15 cellular contexts compared by ENCODE assay signal in the genomic region with DNA sequence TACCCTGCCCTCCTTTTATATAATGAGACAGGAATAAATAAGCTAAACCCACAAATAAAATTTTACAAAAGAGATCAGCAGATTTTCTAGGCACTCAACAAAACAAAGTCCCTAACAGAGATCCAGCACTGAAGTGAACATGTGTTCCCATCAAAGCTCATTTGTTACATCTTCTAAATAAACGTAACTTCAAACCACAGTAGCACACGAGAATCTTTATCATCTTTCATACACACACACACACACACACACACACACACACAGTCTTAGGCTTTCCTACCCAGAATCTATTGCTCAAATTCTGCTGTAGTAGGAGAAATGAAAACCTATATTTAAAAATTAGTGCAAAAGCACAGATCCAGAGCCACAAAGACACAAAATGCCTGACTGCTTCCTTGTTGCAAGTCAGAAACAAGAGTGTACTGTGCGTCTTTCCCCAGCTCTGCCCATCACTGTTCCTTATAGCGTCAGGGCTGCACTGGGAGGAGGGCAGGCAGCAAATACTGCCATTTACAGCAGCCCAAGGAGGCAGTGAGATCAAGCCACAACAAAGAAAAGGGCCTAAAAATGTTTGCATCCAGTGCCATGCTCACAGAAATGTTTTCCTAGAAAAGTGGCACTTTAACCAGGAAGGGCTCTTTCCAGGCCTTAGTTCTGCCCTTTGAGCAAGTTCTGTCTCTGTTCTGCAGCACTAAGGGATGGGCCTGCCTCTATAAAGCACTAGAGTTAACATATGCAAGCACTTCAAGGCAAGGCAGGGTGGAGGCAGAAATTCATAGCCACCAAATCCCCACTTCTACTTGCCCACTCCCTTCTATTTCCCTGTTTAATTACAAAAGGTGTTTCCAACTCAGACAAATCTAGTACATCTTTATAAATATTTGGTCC. TPM values are rescaled to one million over a fixed set of nuclear protein-coding genes. Genes with fewer than 3 reads are reported as not detected.
DNase-seq lines count a peak whose midpoint lies in the region; ATAC-seq and TF ChIP-seq lines count a peak whose summit lies in the region.
"Had no signal": no experiment of that assay in that cellular context is flagged by ENCODE, and none has a peak within 500 bp of the region (broad histone marks: within the 10 kb centered on the region; RNA-seq: fewer than 3 reads in every experiment).

No MANE protein-coding gene starts in this region.

- no peak for DNase-seq in cardiac muscle cell (ENCODE audit: low read depth in 1 of 2, low spot score in 1 of 2)
- DNase-seq in right cardiac atrium = no peak
- DNase-seq in chondrocyte (ENCODE audit: low spot score) = no peak
- DNase-seq in testis = no peak
- no peak for DNase-seq in stimulated activated CD4-positive, alpha-beta T cell treated with anti-CD3 and anti-CD28 coated beads, Interleukin-15, amount 100 ng/mL, for 24 hours
- no peak for DNase-seq in colonic mucosa
- DNase-seq in activated CD8-positive, alpha-beta memory T cell treated with anti-CD3 and anti-CD28 coated beads, Interleukin-2, amount 50 U/mL, for 48 hours = no peak
- DNase-seq: DMS 273 treated with DMSO at 0.1 percent for 48 hours; NCI-H226; stimulated activated CD4-positive, alpha-beta T cell treated with anti-CD3 and anti-CD28 coated beads, Interleukin-12 subunit alpha, Interleukin-12 subunit beta, amount 100 ng/mL, for 4 hours had no signal

- H3K27ac Mint-ChIP-seq in chondrocyte (ENCODE audit: unreplicated experiment) = peak overlapping the region; percentile 50
- H3K27ac Mint-ChIP-seq: type B pancreatic cell had no signal

- no peaks in the 10 kb centered on the region for H3K9me3 Mint-ChIP-seq in chondrocyte (ENCODE audit: low read depth)
- H3K9me3 Mint-ChIP-seq: type B pancreatic cell had no signal

- H3K4me1 ChIP-seq in cardiac muscle cell (ENCODE audit: low read depth) = peaks cover 5% of the 10 kb centered on the region
- H3K4me1 ChIP-seq in right cardiac atrium (ENCODE audit: control insufficient read depth, insufficient read depth, low read length) = peaks cover 4% of the 10 kb centered on the region
- peaks cover 9% of the 10 kb centered on the region in 2 donors for H3K4me1 ChIP-seq in mucosa of rectum (ENCODE audit: control insufficient read depth in 2 of 2, insufficient read depth in 2 of 2, low read length in 2 of 2)
- H3K4me1 ChIP-seq in testis = peaks cover 33% of the 10 kb centered on the region
- no peaks in the 10 kb centered on the region for H3K4me1 ChIP-seq in colonic mucosa

- no peak overlapping the region for H3K4me3 ChIP-seq in cardiac muscle cell
- H3K4me3 ChIP-seq in right cardiac atrium (ENCODE audit: low read length) = no peak overlapping the region
- no peak overlapping the region for H3K4me3 ChIP-seq in mucosa of rectum (ENCODE audit: low read length in 2 of 2)
- no peak overlapping the region for H3K4me3 ChIP-seq in testis
- H3K4me3 ChIP-seq in colonic mucosa = no peak overlapping the region
- H3K4me3 ChIP-seq: SK-N-MC had no signal

- TF ChIP-seq POLR2A in testis (IDR thresholded peaks at IDR 0.05) = no peak

- H3K9ac ChIP-seq in mucosa of rectum (ENCODE audit: low read depth in 1 of 2, low read length in 2 of 2) (no peak overlapping the region), colonic mucosa (ENCODE audit: low read depth in 2 of 2, low read length in 2 of 2) (peak overlapping the region in 1 of 2 donors; percentile 35)

- H3K4me1 Mint-ChIP-seq in chondrocyte (ENCODE audit: low read depth) = peaks cover 32% of the 10 kb centered on the region

- H3K36me3 Mint-ChIP-seq in chondrocyte (ENCODE audit: low read depth) = peaks cover 3% of the 10 kb centered on the region

- intact Hi-C loops in right cardiac atrium (cut with DNase I) = no loop called here
- intact Hi-C loops in testis (cut with DNase I; ENCODE audit: low total_unique reads) = no loop called here
- intact Hi-C loops in colonic mucosa (cut with DNase I) = no loop called here

- H3K36me3 ChIP-seq in cardiac muscle cell (peaks cover 4% of the 10 kb centered on the region), mucosa of rectum (ENCODE audit: control insufficient read depth in 2 of 2, insufficient read depth in 2 of 2, low read length in 2 of 2) (peaks cover 3 to 14% of the 10 kb centered on the region in 2 donors), testis (ENCODE audit: low read depth, missing control alignments) (no peaks in the 10 kb centered on the region), colonic mucosa (no peaks in the 10 kb centered on the region)

- H3K9me3 ChIP-seq in cardiac muscle cell (ENCODE audit: low read depth) = no peaks in the 10 kb centered on the region
- no peaks in the 10 kb centered on the region for H3K9me3 ChIP-seq in right cardiac atrium (ENCODE audit: control insufficient read depth, low read length)
- no peaks in the 10 kb centered on the region for H3K9me3 ChIP-seq in mucosa of rectum (ENCODE audit: control insufficient read depth in 2 of 2, low read length in 2 of 2)
- no peaks in the 10 kb centered on the region for H3K9me3 ChIP-seq in testis
- no peaks in the 10 kb centered on the region for H3K9me3 ChIP-seq in colonic mucosa

- H3K27ac ChIP-seq in cardiac muscle cell (peak overlapping the region; percentile 76), right cardiac atrium (ENCODE audit: low read length) (no peak overlapping the region), mucosa of rectum (ENCODE audit: low read depth in 2 of 2, low read length in 2 of 2) (peak overlapping the region; percentile 21 to 24), testis (peak overlapping the region; percentile 24 to 50), colonic mucosa (no peak overlapping the region)
- H3K27ac ChIP-seq: SK-N-MC had no signal

- TF ChIP-seq CTCF in cardiac muscle cell (IDR thresholded peaks at IDR 0.05; ENCODE audit: low read depth, low read length) = no peak
- no peak for TF ChIP-seq CTCF in chondrocyte (IDR thresholded peaks at IDR 0.05)
- TF ChIP-seq CTCF in testis (IDR thresholded peaks at IDR 0.05) = no peak
- TF ChIP-seq CTCF in colonic mucosa (IDR thresholded peaks at IDR 0.05) = no peak

- no peak for ATAC-seq in right cardiac atrium

- 64% methylated on average over 4 of the region's 4 CpGs for WGBS in right cardiac atrium
- WGBS in testis, 2 donors = 44 to 61% methylated on average over 4 of the region's 4 CpGs

- H3K4me3 Mint-ChIP-seq in chondrocyte (ENCODE audit: unreplicated experiment) = no peak overlapping the region

- H3K27me3 Mint-ChIP-seq in chondrocyte (ENCODE audit: low read depth) = no peaks in the 10 kb centered on the region
- H3K27me3 Mint-ChIP-seq: type B pancreatic cell had no signal

- H3K27me3 ChIP-seq in cardiac muscle cell (no peaks in the 10 kb centered on the region), right cardiac atrium (ENCODE audit: control insufficient read depth, insufficient read depth) (no peaks in the 10 kb centered on the region), mucosa of rectum (ENCODE audit: control insufficient read depth in 2 of 2, insufficient read depth in 2 of 2, low read length in 2 of 2) (no peaks in the 10 kb centered on the region), testis (no peaks in the 10 kb centered on the region), colonic mucosa (no peaks in the 10 kb centered on the region)

RNA-seq across cellular contexts. Expression of a gene that starts 6.0 kb away (rescaled TPM):
- total RNA-seq in cardiac muscle cell (40.3 and 44.4 TPM in 2 replicates), right cardiac atrium (10 to 100 TPM; 18.4 to 24.0 (median 21.7) TPM), chondrocyte (38.9 to 44.4 TPM (median 40.1 TPM) in 3 replicates), testis (100 to 1,000 TPM in 1 of 2 donors, 10 to 100 TPM in 1; 97.4 to 134 TPM), colonic mucosa (10 to 100 TPM; 26.8 to 33.7 TPM)
- polyA plus RNA-seq in cardiac muscle cell (24.4 and 30.1 TPM in 2 replicates), right cardiac atrium (14.6 TPM), testis (ENCODE audit: insufficient read depth, low read depth, low replicate concordance) (96.0 TPM)

RNA-seq across cellular contexts. Expression of a gene that starts 19.3 kb away (rescaled TPM):
- total RNA-seq in cardiac muscle cell (not detected in 2 replicates), right cardiac atrium (under 1 TPM in 1 of 4 donors, not detected in 3; 0.29 TPM), chondrocyte (not detected in 3 replicates), testis (1 to 10 TPM; 5.5 to 5.9 TPM), colonic mucosa (not detected)
- polyA plus RNA-seq in cardiac muscle cell (0.27 TPM in 1 of 2 replicates, not detected in the other), right cardiac atrium (0.07 TPM), testis (ENCODE audit: insufficient read depth, low read depth, low replicate concordance) (11.7 TPM)
- total RNA-seq: endothelial cell of umbilical vein, kidney epithelial cell had no signal

RNA-seq across cellular contexts. Expression of a gene that starts 22.7 kb away (rescaled TPM):
- 4.3 and 5.9 TPM in 2 replicates for total RNA-seq in cardiac muscle cell
- 4.4 and 6.6 TPM in 2 replicates for polyA plus RNA-seq in cardiac muscle cell
- total RNA-seq in right cardiac atrium = 1 to 10 TPM; 2.2 to 6.4 (median 4.6) TPM
- polyA plus RNA-seq in right cardiac atrium = 3.9 TPM
- total RNA-seq in chondrocyte = 4.1 to 7.9 TPM (median 7.9 TPM) in 3 replicates
- total RNA-seq in testis = 1 to 10 TPM; 5.1 to 6.3 TPM
- polyA plus RNA-seq in testis (ENCODE audit: insufficient read depth, low read depth, low replicate concordance) = 4.0 TPM
- under 1 TPM; 0.57 to 0.88 TPM for total RNA-seq in colonic mucosa
- total RNA-seq: kidney epithelial cell had no signal

RNA-seq across cellular contexts. Expression of a gene that starts 33.4 kb away (rescaled TPM):
- 1.5 and 5.4 TPM in 2 replicates for total RNA-seq in cardiac muscle cell
- polyA plus RNA-seq in cardiac muscle cell = 1.8 and 4.4 TPM in 2 replicates
- 10 to 100 TPM; 25.5 to 40.5 (median 38.2) TPM for total RNA-seq in right cardiac atrium
- 25.1 TPM for polyA plus RNA-seq in right cardiac atrium
- 25.6 to 45.3 TPM (median 26.3 TPM) in 3 replicates for total RNA-seq in chondrocyte
- total RNA-seq in testis = 10 to 100 TPM; 34.0 to 49.7 TPM
- 27.2 TPM for polyA plus RNA-seq in testis (ENCODE audit: insufficient read depth, low read depth, low replicate concordance)
- 10 to 100 TPM; 67.4 to 88.3 TPM for total RNA-seq in colonic mucosa

RNA-seq across cellular contexts. Expression of a gene that starts 56.6 kb away (rescaled TPM):
- total RNA-seq in cardiac muscle cell (27.6 and 41.3 TPM in 2 replicates), right cardiac atrium (10 to 100 TPM; 12.6 to 34.7 (median 19.6) TPM), chondrocyte (27.6 to 50.2 TPM (median 28.4 TPM) in 3 replicates), testis (10 to 100 TPM; 15.7 to 23.4 TPM), colonic mucosa (100 to 1,000 TPM in 1 of 2 donors, 10 to 100 TPM in 1; 59.6 to 127 TPM)
- polyA plus RNA-seq in cardiac muscle cell (23.9 and 29.3 TPM in 2 replicates), right cardiac atrium (13.2 TPM), testis (ENCODE audit: insufficient read depth, low read depth, low replicate concordance) (16.8 TPM)

Comparison
In these comparisons a context has a peak if more than half of its experiments do, and no peak if none do; other contexts are left out.
1. H3K27ac ChIP-seq: peak in cardiac muscle cell (single experiment), mucosa of rectum (2 of 2) and testis (2 of 2); none in right cardiac atrium (single experiment) and colonic mucosa (single experiment).